Comparison of ENCODE assay signal across 3 cellular contexts in the genomic region with DNA sequence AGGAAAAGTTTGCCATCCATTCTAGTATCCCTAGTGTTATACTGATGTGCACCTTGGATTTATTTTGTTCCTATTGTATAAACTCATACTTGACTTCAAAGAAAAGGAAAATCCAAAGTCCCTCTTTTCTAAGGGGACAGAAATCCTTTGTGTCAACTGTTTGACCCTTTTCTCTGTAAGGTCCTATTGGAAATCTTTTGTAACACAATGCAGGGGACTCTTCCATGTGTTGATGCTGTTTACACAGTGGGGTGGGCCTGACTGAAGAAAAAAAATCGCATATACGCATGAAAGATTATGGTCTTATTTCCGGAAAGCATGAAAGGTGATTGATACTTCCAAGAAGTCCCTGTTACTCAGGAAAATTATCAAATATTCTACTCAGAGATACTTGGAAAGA.
TF ChIP-seq lines count a peak whose summit lies in the region.

No MANE protein-coding gene starts in this region.

TF ChIP-seq in SK-N-SH, 30 proteins besides CTCF, POLR2A, EP300 and RAD21:
- TF ChIP-seq GATA2 (CRISPR knock-in tag; IDR thresholded peaks at IDR 0.05) (no peak), TEAD4 (IDR thresholded peaks at IDR 0.05; ENCODE audit: borderline replicate concordance, insufficient read depth) (no peak), YY1 (IDR thresholded peaks at IDR 0.05; ENCODE audit: low read depth) (no peak), EZH2phosphoT487 (IDR thresholded peaks at IDR 0.05; ENCODE audit: borderline replicate concordance, low read depth) (no peak), NRF1 (IDR thresholded peaks at IDR 0.05; ENCODE audit: low read depth, low read length) (no peak), CHD2 (IDR thresholded peaks at IDR 0.05; ENCODE audit: low read length, partially characterized antibody) (no peak), REST (IDR thresholded peaks at IDR 0.05; ENCODE audit: low read depth, low read length) (no peak), MXI1 (IDR thresholded peaks at IDR 0.05; ENCODE audit: low read depth, low read length) (no peak)
- TF ChIP-seq, protein P1, sequence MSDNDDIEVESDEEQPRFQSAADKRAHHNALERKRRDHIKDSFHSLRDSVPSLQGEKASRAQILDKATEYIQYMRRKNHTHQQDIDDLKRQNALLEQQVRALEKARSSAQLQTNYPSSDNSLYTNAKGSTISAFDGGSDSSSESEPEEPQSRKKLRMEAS (IDR thresholded peaks at IDR 0.05; ENCODE audit: low read depth): no peak

TF ChIP-seq in SK-N-SH treated with all-trans-retinoic acid at 6 μM for 48 hours, 23 proteins besides CTCF, POLR2A, EP300 and RAD21 (continued from another document):
- TF ChIP-seq ZNF8 (CRISPR knock-in tag; IDR thresholded peaks at IDR 0.05) (no peak), TOX (CRISPR knock-in tag; IDR thresholded peaks at IDR 0.05; ENCODE audit: borderline replicate concordance) (no peak), BACH2 (CRISPR knock-in tag; IDR thresholded peaks at IDR 0.05; ENCODE audit: borderline replicate concordance) (no peak), ESRRG (CRISPR knock-in tag; IDR thresholded peaks at IDR 0.05) (no peak), SNAI2 (CRISPR knock-in tag; IDR thresholded peaks at IDR 0.05) (no peak), TCF4 (CRISPR knock-in tag; IDR thresholded peaks at IDR 0.05; ENCODE audit: borderline replicate concordance) (no peak), PPARA (CRISPR knock-in tag; IDR thresholded peaks at IDR 0.05; ENCODE audit: borderline replicate concordance) (no peak), CSDC2 (CRISPR knock-in tag; IDR thresholded peaks at IDR 0.05) (no peak), TSHZ2 (CRISPR knock-in tag; IDR thresholded peaks at IDR 0.05) (no peak), ZC3H10 (CRISPR knock-in tag; IDR thresholded peaks at IDR 0.05) (no peak), ARNTL (CRISPR knock-in tag; IDR thresholded peaks at IDR 0.05; ENCODE audit: borderline replicate concordance, low read depth) (no peak), RARB (CRISPR knock-in tag; IDR thresholded peaks at IDR 0.05) (no peak), ISL1 (CRISPR knock-in tag; IDR thresholded peaks at IDR 0.05) (no peak), PATZ1 (CRISPR knock-in tag; IDR thresholded peaks at IDR 0.05; ENCODE audit: borderline replicate concordance) (no peak), ZNF70 (CRISPR knock-in tag; IDR thresholded peaks at IDR 0.05) (no peak), ZNF565 (CRISPR knock-in tag; conservative IDR thresholded peaks at IDR 0.05; ENCODE audit: low read depth) (no peak), GLIS3 (CRISPR knock-in tag; IDR thresholded peaks at IDR 0.05) (no peak)
- TF ChIP-seq, protein P2, sequence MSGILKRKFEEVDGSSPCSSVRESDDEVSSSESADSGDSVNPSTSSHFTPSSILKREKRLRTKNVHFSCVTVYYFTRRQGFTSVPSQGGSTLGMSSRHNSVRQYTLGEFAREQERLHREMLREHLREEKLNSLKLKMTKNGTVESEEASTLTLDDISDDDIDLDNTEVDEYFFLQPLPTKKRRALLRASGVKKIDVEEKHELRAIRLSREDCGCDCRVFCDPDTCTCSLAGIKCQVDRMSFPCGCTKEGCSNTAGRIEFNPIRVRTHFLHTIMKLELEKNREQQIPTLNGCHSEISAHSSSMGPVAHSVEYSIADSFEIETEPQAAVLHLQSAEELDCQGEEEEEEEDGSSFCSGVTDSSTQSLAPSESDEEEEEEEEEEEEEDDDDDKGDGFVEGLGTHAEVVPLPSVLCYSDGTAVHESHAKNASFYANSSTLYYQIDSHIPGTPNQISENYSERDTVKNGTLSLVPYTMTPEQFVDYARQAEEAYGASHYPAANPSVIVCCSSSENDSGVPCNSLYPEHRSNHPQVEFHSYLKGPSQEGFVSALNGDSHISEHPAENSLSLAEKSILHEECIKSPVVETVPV (CRISPR knock-in tag; IDR thresholded peaks at IDR 0.05): no peak
- TF ChIP-seq, protein P3, sequence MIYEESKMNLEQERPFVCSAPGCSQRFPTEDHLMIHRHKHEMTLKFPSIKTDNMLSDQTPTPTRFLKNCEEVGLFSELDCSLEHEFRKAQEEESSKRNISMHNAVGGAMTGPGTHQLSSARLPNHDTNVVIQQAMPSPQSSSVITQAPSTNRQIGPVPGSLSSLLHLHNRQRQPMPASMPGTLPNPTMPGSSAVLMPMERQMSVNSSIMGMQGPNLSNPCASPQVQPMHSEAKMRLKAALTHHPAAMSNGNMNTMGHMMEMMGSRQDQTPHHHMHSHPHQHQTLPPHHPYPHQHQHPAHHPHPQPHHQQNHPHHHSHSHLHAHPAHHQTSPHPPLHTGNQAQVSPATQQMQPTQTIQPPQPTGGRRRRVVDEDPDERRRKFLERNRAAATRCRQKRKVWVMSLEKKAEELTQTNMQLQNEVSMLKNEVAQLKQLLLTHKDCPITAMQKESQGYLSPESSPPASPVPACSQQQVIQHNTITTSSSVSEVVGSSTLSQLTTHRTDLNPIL (CRISPR knock-in tag; IDR thresholded peaks at IDR 0.05; ENCODE audit: low read depth): no peak

TF ChIP-seq in IMR-90, 13 proteins besides CTCF, POLR2A, EP300 and RAD21:
- TF ChIP-seq MXI1 (IDR thresholded peaks at IDR 0.05; ENCODE audit: borderline replicate concordance, low read depth, low read length) (no peak), MAZ (IDR thresholded peaks at IDR 0.05; ENCODE audit: borderline replicate concordance, low read depth, low read length) (no peak), SMC3 (IDR thresholded peaks at IDR 0.05; ENCODE audit: low read depth, low read length) (no peak), RFX5 (IDR thresholded peaks at IDR 0.05; ENCODE audit: low read depth, low read length) (no peak), RCOR1 (IDR thresholded peaks at IDR 0.05; ENCODE audit: insufficient replicate concordance, low read length) (no peak), BHLHE40 (IDR thresholded peaks at IDR 0.05; ENCODE audit: low read depth, low read length) (no peak), MAFK (IDR thresholded peaks at IDR 0.05; ENCODE audit: low read depth, low read length) (no peak)
TF ChIP-seq in IMR-90: peak in this region for 0.
